Comparison of ENCODE assay signal across 1 cellular context in genomic region chr20:33005908-33006775, GRCh38.
A peak's percentile ranks its signal among the peaks of the same experiment; 100 is the strongest.
TF ChIP-seq lines count a peak whose summit lies in the region.

No MANE protein-coding gene starts in this region.

TF ChIP-seq in HepG2, 621 proteins besides CTCF, POLR2A, EP300 and RAD21 (continued from another document and continues in another):
- TF ChIP-seq, protein P1, sequence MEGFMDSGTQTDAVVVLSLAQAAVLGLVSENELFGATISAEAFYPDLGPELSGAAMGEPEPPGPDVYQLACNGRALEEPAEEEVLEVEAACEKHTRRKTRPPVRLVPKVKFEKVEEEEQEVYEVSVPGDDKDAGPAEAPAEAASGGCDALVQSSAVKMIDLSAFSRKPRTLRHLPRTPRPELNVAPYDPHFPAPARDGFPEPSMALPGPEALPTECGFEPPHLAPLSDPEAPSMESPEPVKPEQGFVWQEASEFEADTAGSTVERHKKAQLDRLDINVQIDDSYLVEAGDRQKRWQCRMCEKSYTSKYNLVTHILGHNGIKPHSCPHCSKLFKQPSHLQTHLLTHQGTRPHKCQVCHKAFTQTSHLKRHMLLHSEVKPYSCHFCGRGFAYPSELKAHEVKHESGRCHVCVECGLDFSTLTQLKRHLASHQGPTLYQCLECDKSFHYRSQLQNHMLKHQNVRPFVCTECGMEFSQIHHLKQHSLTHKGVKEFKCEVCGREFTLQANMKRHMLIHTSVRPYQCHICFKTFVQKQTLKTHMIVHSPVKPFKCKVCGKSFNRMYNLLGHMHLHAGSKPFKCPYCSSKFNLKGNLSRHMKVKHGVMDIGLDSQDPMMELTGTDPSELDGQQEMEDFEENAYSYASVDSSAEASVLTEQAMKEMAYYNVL (CRISPR knock-in tag; IDR thresholded peaks at IDR 0.05; ENCODE audit: borderline replicate concordance): peak; percentile 52; the same call in 1 of the 2 replicates
- TF ChIP-seq ZFY (CRISPR knock-in tag; IDR thresholded peaks at IDR 0.05): peak; percentile 70
- TF ChIP-seq MYNN (CRISPR knock-in tag; IDR thresholded peaks at IDR 0.05; ENCODE audit: low read depth): no peak
- TF ChIP-seq SIN3B (IDR thresholded peaks at IDR 0.05; ENCODE audit: low read length): no peak
- TF ChIP-seq ZNF678 (CRISPR knock-in tag; IDR thresholded peaks at IDR 0.05): no peak
- TF ChIP-seq ZNF12 (CRISPR knock-in tag; IDR thresholded peaks at IDR 0.05): peak; percentile 89
- peak; percentile 68 for TF ChIP-seq ONECUT2 (CRISPR knock-in tag; IDR thresholded peaks at IDR 0.05)
- no peak; the same call in 1 of the 2 replicates for TF ChIP-seq SSRP1 (CRISPR knock-in tag; IDR thresholded peaks at IDR 0.05)
- no peak for TF ChIP-seq RBM22 (optimal IDR thresholded peaks at IDR 0.05; ENCODE audit: low read length)
- TF ChIP-seq ZNF549 (CRISPR knock-in tag; IDR thresholded peaks at IDR 0.05): no peak
- peak; percentile 94; the same call in 1 of the 2 replicates for TF ChIP-seq ZNF350 (CRISPR knock-in tag; IDR thresholded peaks at IDR 0.05; ENCODE audit: borderline replicate concordance, low read depth)
- peak; percentile 96 for TF ChIP-seq RCOR2 (CRISPR knock-in tag; IDR thresholded peaks at IDR 0.05)
- TF ChIP-seq RBAK (CRISPR knock-in tag; IDR thresholded peaks at IDR 0.05): no peak
- peak; percentile 36; the same call in 1 of the 2 replicates for TF ChIP-seq NR2C2 (CRISPR knock-in tag; IDR thresholded peaks at IDR 0.05; ENCODE audit: borderline replicate concordance)
- TF ChIP-seq ZNF430 (CRISPR knock-in tag; IDR thresholded peaks at IDR 0.05): peak; percentile 99
- TF ChIP-seq, protein P2, sequence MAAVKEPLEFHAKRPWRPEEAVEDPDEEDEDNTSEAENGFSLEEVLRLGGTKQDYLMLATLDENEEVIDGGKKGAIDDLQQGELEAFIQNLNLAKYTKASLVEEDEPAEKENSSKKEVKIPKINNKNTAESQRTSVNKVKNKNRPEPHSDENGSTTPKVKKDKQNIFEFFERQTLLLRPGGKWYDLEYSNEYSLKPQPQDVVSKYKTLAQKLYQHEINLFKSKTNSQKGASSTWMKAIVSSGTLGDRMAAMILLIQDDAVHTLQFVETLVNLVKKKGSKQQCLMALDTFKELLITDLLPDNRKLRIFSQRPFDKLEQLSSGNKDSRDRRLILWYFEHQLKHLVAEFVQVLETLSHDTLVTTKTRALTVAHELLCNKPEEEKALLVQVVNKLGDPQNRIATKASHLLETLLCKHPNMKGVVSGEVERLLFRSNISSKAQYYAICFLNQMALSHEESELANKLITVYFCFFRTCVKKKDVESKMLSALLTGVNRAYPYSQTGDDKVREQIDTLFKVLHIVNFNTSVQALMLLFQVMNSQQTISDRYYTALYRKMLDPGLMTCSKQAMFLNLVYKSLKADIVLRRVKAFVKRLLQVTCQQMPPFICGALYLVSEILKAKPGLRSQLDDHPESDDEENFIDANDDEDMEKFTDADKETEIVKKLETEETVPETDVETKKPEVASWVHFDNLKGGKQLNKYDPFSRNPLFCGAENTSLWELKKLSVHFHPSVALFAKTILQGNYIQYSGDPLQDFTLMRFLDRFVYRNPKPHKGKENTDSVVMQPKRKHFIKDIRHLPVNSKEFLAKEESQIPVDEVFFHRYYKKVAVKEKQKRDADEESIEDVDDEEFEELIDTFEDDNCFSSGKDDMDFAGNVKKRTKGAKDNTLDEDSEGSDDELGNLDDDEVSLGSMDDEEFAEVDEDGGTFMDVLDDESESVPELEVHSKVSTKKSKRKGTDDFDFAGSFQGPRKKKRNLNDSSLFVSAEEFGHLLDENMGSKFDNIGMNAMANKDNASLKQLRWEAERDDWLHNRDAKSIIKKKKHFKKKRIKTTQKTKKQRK (IDR thresholded peaks at IDR 0.05; ENCODE audit: low read length): no peak
- peak; percentile 83; the same call in 1 of the 2 replicates for TF ChIP-seq ZNF563 (CRISPR knock-in tag; IDR thresholded peaks at IDR 0.05)
- TF ChIP-seq ZNF235 (CRISPR knock-in tag; IDR thresholded peaks at IDR 0.05; ENCODE audit: borderline replicate concordance): no peak
- TF ChIP-seq TEAD2 (CRISPR knock-in tag; IDR thresholded peaks at IDR 0.05): no peak
- TF ChIP-seq JDP2 (CRISPR knock-in tag; IDR thresholded peaks at IDR 0.05; ENCODE audit: borderline replicate concordance): no peak
- TF ChIP-seq ZNF740 (CRISPR knock-in tag; IDR thresholded peaks at IDR 0.05): 0 out of 2 replicates have a peak, but pooled peaks have one; percentile 40
- TF ChIP-seq FIP1L1 (IDR thresholded peaks at IDR 0.05; ENCODE audit: borderline replicate concordance, insufficient read depth, low read depth, low read length): no peak
- no peak for TF ChIP-seq ZNF10 (CRISPR knock-in tag; IDR thresholded peaks at IDR 0.05; ENCODE audit: borderline replicate concordance, low read depth)
- TF ChIP-seq, protein P3, sequence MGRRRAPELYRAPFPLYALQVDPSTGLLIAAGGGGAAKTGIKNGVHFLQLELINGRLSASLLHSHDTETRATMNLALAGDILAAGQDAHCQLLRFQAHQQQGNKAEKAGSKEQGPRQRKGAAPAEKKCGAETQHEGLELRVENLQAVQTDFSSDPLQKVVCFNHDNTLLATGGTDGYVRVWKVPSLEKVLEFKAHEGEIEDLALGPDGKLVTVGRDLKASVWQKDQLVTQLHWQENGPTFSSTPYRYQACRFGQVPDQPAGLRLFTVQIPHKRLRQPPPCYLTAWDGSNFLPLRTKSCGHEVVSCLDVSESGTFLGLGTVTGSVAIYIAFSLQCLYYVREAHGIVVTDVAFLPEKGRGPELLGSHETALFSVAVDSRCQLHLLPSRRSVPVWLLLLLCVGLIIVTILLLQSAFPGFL (CRISPR knock-in tag; IDR thresholded peaks at IDR 0.05): no peak
- 0 out of 2 replicates have a peak, but pooled peaks have one; percentile 19 for TF ChIP-seq ZNF143 (CRISPR knock-in tag; IDR thresholded peaks at IDR 0.05)
- no peak for TF ChIP-seq MBNL3 (CRISPR knock-in tag; conservative IDR thresholded peaks at IDR 0.05)
- TF ChIP-seq MBD4 (IDR thresholded peaks at IDR 0.05; ENCODE audit: borderline replicate concordance, low read length): no peak
- TF ChIP-seq NPAS2 (CRISPR knock-in tag; IDR thresholded peaks at IDR 0.05; ENCODE audit: borderline replicate concordance): no peak
- TF ChIP-seq ARHGAP35 (CRISPR knock-in tag; IDR thresholded peaks at IDR 0.05; ENCODE audit: borderline replicate concordance): peak; percentile 44; the same call in 1 of the 2 replicates
- TF ChIP-seq ZNF737 (CRISPR knock-in tag; IDR thresholded peaks at IDR 0.05; ENCODE audit: borderline replicate concordance): no peak
- peak; percentile 96 for TF ChIP-seq SAP130 (CRISPR knock-in tag; IDR thresholded peaks at IDR 0.05; ENCODE audit: low read depth)
- TF ChIP-seq ZNF367 (CRISPR knock-in tag; IDR thresholded peaks at IDR 0.05; ENCODE audit: borderline replicate concordance): no peak
- no peak for TF ChIP-seq ZBTB46 (CRISPR knock-in tag; IDR thresholded peaks at IDR 0.05; ENCODE audit: borderline replicate concordance)
- TF ChIP-seq ZFP36 (IDR thresholded peaks at IDR 0.05; ENCODE audit: borderline replicate concordance, low read depth, low read length, partially characterized antibody): no peak
- TF ChIP-seq, protein P4, sequence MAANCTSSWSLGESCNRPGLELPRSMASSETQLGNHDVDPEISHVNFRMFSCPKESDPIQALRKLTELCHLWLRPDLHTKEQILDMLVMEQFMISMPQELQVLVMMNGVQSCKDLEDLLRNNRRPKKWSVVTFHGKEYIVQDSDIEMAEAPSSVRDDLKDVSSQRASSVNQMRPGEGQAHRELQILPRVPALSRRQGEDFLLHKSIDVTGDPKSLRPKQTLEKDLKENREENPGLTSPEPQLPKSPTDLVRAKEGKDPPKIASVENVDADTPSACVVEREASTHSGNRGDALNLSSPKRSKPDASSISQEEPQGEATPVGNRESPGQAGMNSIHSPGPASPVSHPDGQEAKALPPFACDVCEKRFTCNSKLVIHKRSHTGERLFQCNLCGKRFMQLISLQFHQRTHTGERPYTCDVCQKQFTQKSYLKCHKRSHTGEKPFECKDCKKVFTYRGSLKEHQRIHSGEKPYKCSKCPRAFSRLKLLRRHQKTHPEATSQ (CRISPR knock-in tag; IDR thresholded peaks at IDR 0.05; ENCODE audit: borderline replicate concordance): peak; percentile 32; the same call in 1 of the 2 replicates
- TF ChIP-seq ZBTB34 (CRISPR knock-in tag; IDR thresholded peaks at IDR 0.05): peak; percentile 100
- TF ChIP-seq ZNF652 (CRISPR knock-in tag; IDR thresholded peaks at IDR 0.05; ENCODE audit: borderline replicate concordance, low read depth): peak; percentile 28; the same call in 1 of the 2 replicates
- TF ChIP-seq ZNF562 (CRISPR knock-in tag; IDR thresholded peaks at IDR 0.05; ENCODE audit: borderline replicate concordance): no peak
- peak; percentile 66; the same call in 1 of the 2 replicates for TF ChIP-seq ZC3H13 (CRISPR knock-in tag; IDR thresholded peaks at IDR 0.05)
- TF ChIP-seq KMT2B (CRISPR knock-in tag; IDR thresholded peaks at IDR 0.05): no peak
- no peak for TF ChIP-seq E2F5 (CRISPR knock-in tag; conservative IDR thresholded peaks at IDR 0.05)
- TF ChIP-seq MTERF4 (CRISPR knock-in tag; IDR thresholded peaks at IDR 0.05): peak; percentile 82; the same call in 1 of the 2 replicates
- TF ChIP-seq CSRNP1 (CRISPR knock-in tag; IDR thresholded peaks at IDR 0.05): no peak
- TF ChIP-seq EZH2 (conservative IDR thresholded peaks at IDR 0.05; ENCODE audit: low read depth, low read length): no peak
- TF ChIP-seq ZNF343 (CRISPR knock-in tag; IDR thresholded peaks at IDR 0.05): 0 out of 2 replicates have a peak, but pooled peaks have one; percentile 56
- no peak for TF ChIP-seq REL (CRISPR knock-in tag; conservative IDR thresholded peaks at IDR 0.05)
- TF ChIP-seq, protein P5, sequence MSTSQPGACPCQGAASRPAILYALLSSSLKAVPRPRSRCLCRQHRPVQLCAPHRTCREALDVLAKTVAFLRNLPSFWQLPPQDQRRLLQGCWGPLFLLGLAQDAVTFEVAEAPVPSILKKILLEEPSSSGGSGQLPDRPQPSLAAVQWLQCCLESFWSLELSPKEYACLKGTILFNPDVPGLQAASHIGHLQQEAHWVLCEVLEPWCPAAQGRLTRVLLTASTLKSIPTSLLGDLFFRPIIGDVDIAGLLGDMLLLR (CRISPR knock-in tag; IDR thresholded peaks at IDR 0.05): no peak; the same call in 1 of the 2 replicates
- peak; percentile 75; the same call in 1 of the 2 replicates for TF ChIP-seq ZNF232 (CRISPR knock-in tag; IDR thresholded peaks at IDR 0.05; ENCODE audit: borderline replicate concordance)
